Comparison of ENCODE assay signal across 12 cellular contexts in the genomic region with DNA sequence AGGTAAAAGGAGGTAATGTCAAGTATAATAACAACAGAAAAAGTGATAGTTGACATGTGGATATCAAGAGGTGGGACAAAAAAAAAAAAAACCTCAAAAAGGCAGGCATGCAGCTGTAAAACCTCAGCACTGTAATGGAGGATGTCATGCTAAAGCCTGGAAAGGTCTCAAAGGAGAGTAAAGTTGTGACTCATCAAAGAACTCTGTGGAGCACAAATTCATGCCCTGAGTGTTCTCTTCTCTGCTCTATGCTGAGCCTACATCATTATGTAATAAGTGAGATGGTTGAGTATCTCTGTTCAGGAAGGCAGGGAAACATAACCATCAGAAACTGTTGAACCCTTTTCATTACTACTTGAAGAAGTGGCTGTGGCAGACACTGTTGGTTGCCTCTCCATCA.
"Had no signal": no experiment of that assay in that cellular context is flagged by ENCODE, and none has a peak within 500 bp of the region (broad histone marks: within the 10 kb centered on the region; RNA-seq: fewer than 3 reads in every experiment).

No MANE protein-coding gene starts in this region.

- H3K4me1 ChIP-seq: gastrocnemius medialis, psoas muscle, right lobe of liver had no signal

- H3K4me3 ChIP-seq: gastrocnemius medialis, lung, psoas muscle, right lobe of liver, thoracic aorta had no signal

- H3K27me3 ChIP-seq: gastrocnemius medialis, right lobe of liver had no signal

- H3K27ac ChIP-seq: gastrocnemius medialis, psoas muscle, right lobe of liver, thoracic aorta had no signal

- H3K4me3 Mint-ChIP-seq: activated B cell treated with CpG ODN at 0.5 μM for 24 hours; activated CD4-positive, alpha-beta T cell treated with anti-CD3 and anti-CD28 coated beads, Interleukin-2, amount 10 ng/mL, durations not matched to agents 24 days and 14 days; activated T-helper 1 cell treated with anti-CD3 and anti-CD28 coated beads, Interleukin-12 subunit alpha, Interleukin-12 subunit beta, Interleukin-2, Interleukin-4 antibody, amounts not matched to agents 30 ng/mL and 10 ng/mL and 1 ng/mL, durations not matched to agents 14 hours and 24 hours and 36 hours; T-helper 2 cell treated with Interferon-gamma antibody and Interleukin-4, amounts not matched to agents 5 μg/mL and 100 μg/mL, for 36 hours had no signal

- H3K4me1 Mint-ChIP-seq: activated B cell treated with CpG ODN at 0.5 μM for 24 hours had no signal

- H3K36me3 ChIP-seq: gastrocnemius medialis, right lobe of liver, thoracic aorta had no signal

- DNase-seq: activated B cell treated with CpG ODN at 0.5 μM for 24 hours; activated CD4-positive, alpha-beta T cell treated with anti-CD3 and anti-CD28 coated beads, Interleukin-2, amount 10 ng/mL, durations not matched to agents 24 days and 14 days; activated naive CD4-positive, alpha-beta T cell; effector memory CD4-positive, alpha-beta T cell; gastrocnemius medialis; midbrain; psoas muscle; right lobe of liver had no signal

- H3K9me3 ChIP-seq: gastrocnemius medialis, psoas muscle, right lobe of liver, thoracic aorta had no signal

- H3K27me3 Mint-ChIP-seq: activated B cell treated with CpG ODN at 0.5 μM for 24 hours; activated CD4-positive, alpha-beta T cell treated with anti-CD3 and anti-CD28 coated beads, Interleukin-2, amount 10 ng/mL, durations not matched to agents 24 days and 14 days had no signal

- ATAC-seq: gastrocnemius medialis, psoas muscle, right lobe of liver had no signal

- H3K9me3 Mint-ChIP-seq: activated B cell treated with CpG ODN at 0.5 μM for 24 hours; activated CD4-positive, alpha-beta T cell treated with anti-CD3 and anti-CD28 coated beads, Interleukin-2, amount 10 ng/mL, durations not matched to agents 24 days and 14 days; activated T-helper 1 cell treated with anti-CD3 and anti-CD28 coated beads, Interleukin-12 subunit alpha, Interleukin-12 subunit beta, Interleukin-2, Interleukin-4 antibody, amounts not matched to agents 30 ng/mL and 10 ng/mL and 1 ng/mL, durations not matched to agents 14 hours and 24 hours and 36 hours; T-helper 2 cell treated with Interferon-gamma antibody and Interleukin-4, amounts not matched to agents 5 μg/mL and 100 μg/mL, for 36 hours had no signal

- H3K27ac Mint-ChIP-seq: activated B cell treated with CpG ODN at 0.5 μM for 24 hours; activated CD4-positive, alpha-beta T cell treated with anti-CD3 and anti-CD28 coated beads, Interleukin-2, amount 10 ng/mL, durations not matched to agents 24 days and 14 days; activated T-helper 1 cell treated with anti-CD3 and anti-CD28 coated beads, Interleukin-12 subunit alpha, Interleukin-12 subunit beta, Interleukin-2, Interleukin-4 antibody, amounts not matched to agents 30 ng/mL and 10 ng/mL and 1 ng/mL, durations not matched to agents 14 hours and 24 hours and 36 hours; T-helper 2 cell treated with Interferon-gamma antibody and Interleukin-4, amounts not matched to agents 5 μg/mL and 100 μg/mL, for 36 hours had no signal
